9 cellular contexts compared by ENCODE assay signal in the genomic region with DNA sequence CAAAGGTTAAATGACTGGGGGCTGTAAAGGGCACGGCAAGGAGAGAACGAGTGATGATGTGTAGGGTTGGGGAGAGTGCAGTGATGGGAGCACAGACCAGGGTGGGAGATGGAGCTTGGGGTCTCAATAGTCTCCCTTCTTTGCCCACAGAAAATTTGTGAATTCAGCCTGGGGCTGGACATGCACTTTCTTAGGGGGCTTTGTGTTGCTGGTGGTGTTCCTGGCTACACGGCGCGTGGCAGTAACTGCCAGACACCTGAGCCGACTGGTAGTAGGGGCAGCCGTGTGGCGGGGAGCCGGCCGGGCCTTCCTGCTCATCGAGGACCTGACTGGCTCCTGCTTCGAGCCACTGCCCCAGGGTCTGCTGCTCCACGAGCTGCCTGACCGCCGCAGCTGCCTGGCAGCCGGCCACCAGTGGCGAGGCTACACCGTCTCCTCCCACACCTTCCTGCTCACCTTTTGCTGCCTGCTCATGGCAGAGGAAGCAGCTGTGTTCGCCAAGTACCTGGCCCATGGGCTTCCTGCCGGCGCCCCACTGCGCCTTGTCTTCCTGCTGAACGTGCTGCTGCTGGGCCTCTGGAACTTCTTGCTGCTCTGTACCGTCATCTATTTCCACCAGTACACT. TPM values are rescaled to one million over a fixed set of nuclear protein-coding genes. Genes with fewer than 3 reads are reported as not detected.
DNase-seq lines count a peak whose midpoint lies in the region; ATAC-seq and TF ChIP-seq lines count a peak whose summit lies in the region.
"Had no signal": no experiment of that assay in that cellular context is flagged by ENCODE, and none has a peak within 500 bp of the region (broad histone marks: within the 10 kb centered on the region; RNA-seq: fewer than 3 reads in every experiment).

No MANE protein-coding gene starts in this region.

- peaks cover 36% of the 10 kb centered on the region for H3K4me1 Mint-ChIP-seq in activated B cell treated with CpG ODN at 0.5 μM for 24 hours
- peaks cover 38% of the 10 kb centered on the region for H3K4me1 Mint-ChIP-seq in stimulated activated memory B cell treated with anti-CD40 and anti-IgM and Interleukin-4, amounts not matched to agents 10 μg/mL and 1 μg/mL and 100 μg/mL, for 72 hours

- ATAC-seq in activated B cell treated with CpG ODN at 0.5 μM for 24 hours (ENCODE audit: low read depth): no peak
- ATAC-seq in stimulated activated memory B cell treated with anti-CD40 and anti-IgM and Interleukin-4, amounts not matched to agents 10 μg/mL and 1 μg/mL and 100 μg/mL, for 72 hours: no peak
- ATAC-seq in foreskin keratinocyte: no peak

- intact Hi-C loops in activated B cell treated with CpG ODN at 0.5 μM for 24 hours (cut with micrococcal nuclease): no loop called here

- TF ChIP-seq CTCF in activated B cell treated with CpG ODN at 0.5 μM for 24 hours (IDR thresholded peaks at IDR 0.05) (no peak), foreskin keratinocyte (conservative IDR thresholded peaks at IDR 0.05) (no peak)

- H3K27ac Mint-ChIP-seq in activated B cell treated with CpG ODN at 0.5 μM for 24 hours: peak overlapping the region; percentile 50
- peak overlapping the region; percentile 63 for H3K27ac Mint-ChIP-seq in stimulated activated memory B cell treated with anti-CD40 and anti-IgM and Interleukin-4, amounts not matched to agents 10 μg/mL and 1 μg/mL and 100 μg/mL, for 72 hours

- POLR2A ChIA-PET in activated B cell treated with CpG ODN at 0.5 μM for 24 hours (lab: Charles Lee): interaction anchor here (0.6 to 1.9 kb wide), 5 partner anchors 14 to 123 kb away, joined by 3 to 7 read pairs (median 3); a partner anchor contains a TSS

- DNase-seq in NCI-H2029 (lab: John Stamatoyannopoulos, UW): peak; percentile 90
- DNase-seq in activated B cell treated with CpG ODN at 0.5 μM for 24 hours: no peak
- DNase-seq in epithelial cell of prostate (ENCODE audit: low read depth, low spot score): peak; percentile 24
- no peak for DNase-seq in nucleus accumbens (lab: John Stamatoyannopoulos, UW)
- DNase-seq in foreskin keratinocyte: no peak
- DNase-seq in dermis blood vessel endothelial cell: no peak
- DNase-seq: islet precursor cell, uterus had no signal

- H3K4me1 ChIP-seq in foreskin keratinocyte: no peaks in the 10 kb centered on the region

- H3K27me3 Mint-ChIP-seq in activated B cell treated with CpG ODN at 0.5 μM for 24 hours: no peaks in the 10 kb centered on the region
- no peaks in the 10 kb centered on the region for H3K27me3 Mint-ChIP-seq in stimulated activated memory B cell treated with anti-CD40 and anti-IgM and Interleukin-4, amounts not matched to agents 10 μg/mL and 1 μg/mL and 100 μg/mL, for 72 hours

- peaks cover 11% of the 10 kb centered on the region for H3K36me3 Mint-ChIP-seq in activated B cell treated with CpG ODN at 0.5 μM for 24 hours (ENCODE audit: low read depth)
- H3K36me3 Mint-ChIP-seq in stimulated activated memory B cell treated with anti-CD40 and anti-IgM and Interleukin-4, amounts not matched to agents 10 μg/mL and 1 μg/mL and 100 μg/mL, for 72 hours: peaks cover 5% of the 10 kb centered on the region

- no peak overlapping the region for H3K4me3 Mint-ChIP-seq in activated B cell treated with CpG ODN at 0.5 μM for 24 hours
- H3K4me3 Mint-ChIP-seq in stimulated activated memory B cell treated with anti-CD40 and anti-IgM and Interleukin-4, amounts not matched to agents 10 μg/mL and 1 μg/mL and 100 μg/mL, for 72 hours: no peak overlapping the region

- no peaks in the 10 kb centered on the region for H3K9me3 Mint-ChIP-seq in activated B cell treated with CpG ODN at 0.5 μM for 24 hours
- no peaks in the 10 kb centered on the region for H3K9me3 Mint-ChIP-seq in stimulated activated memory B cell treated with anti-CD40 and anti-IgM and Interleukin-4, amounts not matched to agents 10 μg/mL and 1 μg/mL and 100 μg/mL, for 72 hours

- no peaks in the 10 kb centered on the region for H3K27me3 ChIP-seq in foreskin keratinocyte
- H3K27me3 ChIP-seq: uterus had no signal

- H3K27ac ChIP-seq in epithelial cell of prostate (no peak overlapping the region), foreskin keratinocyte (no peak overlapping the region)

- CTCF ChIA-PET in activated B cell treated with CpG ODN at 0.5 μM for 24 hours (lab: Charles Lee): interaction anchor here (2.0 kb wide), 1 partner anchor 17 kb away, joined by 5 read pairs; a partner anchor contains a TSS

RNA-seq across cellular contexts. Expression of a gene that starts 1.7 kb away (rescaled TPM):
- total RNA-seq in activated B cell treated with CpG ODN at 0.5 μM for 24 hours (2.3 and 2.4 TPM in 2 replicates), foreskin keratinocyte (0.32 and 0.37 TPM in 2 replicates), dermis blood vessel endothelial cell (0.42 and 0.51 TPM in 2 replicates)
- 0.17 and 0.21 TPM in 2 replicates for polyA plus RNA-seq in foreskin keratinocyte

RNA-seq across cellular contexts. Expression of a gene that starts 3.8 kb away (rescaled TPM):
- 406 and 449 TPM in 2 replicates for total RNA-seq in activated B cell treated with CpG ODN at 0.5 μM for 24 hours
- 199 and 201 TPM in 2 replicates for total RNA-seq in foreskin keratinocyte
- polyA plus RNA-seq in foreskin keratinocyte: 261 and 270 TPM in 2 replicates
- total RNA-seq in dermis blood vessel endothelial cell: 167 TPM in 2 replicates

RNA-seq across cellular contexts. Expression of a gene that starts 9.2 kb away (rescaled TPM):
- total RNA-seq in activated B cell treated with CpG ODN at 0.5 μM for 24 hours (22.5 and 22.6 TPM in 2 replicates), foreskin keratinocyte (22.2 and 23.2 TPM in 2 replicates), dermis blood vessel endothelial cell (21.4 and 26.4 TPM in 2 replicates)
- 39.5 and 43.5 TPM in 2 replicates for polyA plus RNA-seq in foreskin keratinocyte

RNA-seq across cellular contexts. Expression of a gene that starts 14.2 kb away (rescaled TPM):
- 285 and 312 TPM in 2 replicates for total RNA-seq in activated B cell treated with CpG ODN at 0.5 μM for 24 hours
- 219 and 237 TPM in 2 replicates for total RNA-seq in foreskin keratinocyte
- 309 and 342 TPM in 2 replicates for polyA plus RNA-seq in foreskin keratinocyte
- total RNA-seq in dermis blood vessel endothelial cell: 108 and 110 TPM in 2 replicates

RNA-seq across cellular contexts. Expression of a gene that starts 15.1 kb away (rescaled TPM):
- total RNA-seq in activated B cell treated with CpG ODN at 0.5 μM for 24 hours: 87.4 and 99.8 TPM in 2 replicates
- total RNA-seq in foreskin keratinocyte: 49.2 and 54.1 TPM in 2 replicates
- polyA plus RNA-seq in foreskin keratinocyte: 42.3 and 43.7 TPM in 2 replicates
- 53.2 and 54.1 TPM in 2 replicates for total RNA-seq in dermis blood vessel endothelial cell

Comparison
In these comparisons a context has a peak if more than half of its experiments do, and no peak if none do; other contexts are left out.
1. DNase-seq: peak in NCI-H2029 (single experiment) and epithelial cell of prostate (single experiment); none in activated B cell treated with CpG ODN at 0.5 μM for 24 hours (single experiment), nucleus accumbens (0 of 56), foreskin keratinocyte (0 of 2) and dermis blood vessel endothelial cell (single experiment).